ENCODE assay signal across 9 cellular contexts in genomic region chr22:19974935-19975706, GRCh38. TPM values are rescaled to one million over a fixed set of nuclear protein-coding genes. Genes with fewer than 3 reads are reported as not detected.
DNase-seq lines count a peak whose midpoint lies in the region; ATAC-seq and TF ChIP-seq lines count a peak whose summit lies in the region.
"Had no signal": no experiment of that assay in that cellular context is flagged by ENCODE, and none has a peak within 500 bp of the region (broad histone marks: within the 10 kb centered on the region; RNA-seq: fewer than 3 reads in every experiment).

No MANE protein-coding gene starts in this region.

- no peak for TF ChIP-seq CTCF in foreskin keratinocyte (conservative IDR thresholded peaks at IDR 0.05)

- DNase-seq in 8988T (peak; percentile 83), Daoy (ENCODE audit: low read depth) (peak; percentile 51), NCI-H69 (lab: John Stamatoyannopoulos, UW) (peak; percentile 94), foreskin keratinocyte (peak; percentile 67 to 74), D341Med (ENCODE audit: low spot score) (no peak), ecto neural progenitor cell (ENCODE audit: low spot score) (no peak)
- DNase-seq in activated CD8-positive, alpha-beta memory T cell treated with anti-CD3 and anti-CD28 coated beads for 24 hours: no peak
- DNase-seq: right lobe of liver had no signal

- peaks cover 10% of the 10 kb centered on the region for H3K4me1 ChIP-seq in foreskin keratinocyte

- no peaks in the 10 kb centered on the region for H3K27me3 ChIP-seq in foreskin keratinocyte
- H3K27me3 ChIP-seq: right lobe of liver had no signal

- H3K27ac ChIP-seq in foreskin keratinocyte: no peak overlapping the region
- H3K27ac ChIP-seq: right lobe of liver had no signal

- ATAC-seq in foreskin keratinocyte (peak; percentile 65), HG03108 (IDR thresholded peaks at IDR 0.05; ENCODE audit: unreplicated experiment) (no peak)
- ATAC-seq: right lobe of liver had no signal

RNA-seq across cellular contexts. Expression of gene TXNRD2, which starts 33.5 kb away (rescaled TPM):
- 31.9 and 40.2 TPM in 2 replicates for total RNA-seq in Daoy (2014; rRNA removed; shearing (Covaris generic))
- 24.2 and 28.8 TPM in 2 replicates for total RNA-seq in foreskin keratinocyte
- polyA plus RNA-seq in foreskin keratinocyte: 30.1 and 38.9 TPM in 2 replicates

RNA-seq across cellular contexts. Expression of gene COMT, which starts 33.5 kb away (rescaled TPM):
- total RNA-seq in Daoy (2014; rRNA removed; shearing (Covaris generic)): 128 and 166 TPM in 2 replicates
- total RNA-seq in foreskin keratinocyte: 143 and 146 TPM in 2 replicates
- 210 and 236 TPM in 2 replicates for polyA plus RNA-seq in foreskin keratinocyte

RNA-seq across cellular contexts. Expression of gene ARVCF, which starts 41.5 kb away (rescaled TPM):
- 3.4 and 6.2 TPM in 2 replicates for total RNA-seq in Daoy (2014; rRNA removed; shearing (Covaris generic))
- 10.8 and 11.7 TPM in 2 replicates for total RNA-seq in foreskin keratinocyte
- polyA plus RNA-seq in foreskin keratinocyte: 6.9 and 7.7 TPM in 2 replicates

RNA-seq across cellular contexts. Expression of gene TANGO2, which starts 45.8 kb away (rescaled TPM):
- 17.3 and 21.1 TPM in 2 replicates for total RNA-seq in Daoy (2014; rRNA removed; shearing (Covaris generic))
- total RNA-seq in foreskin keratinocyte: 18.8 and 22.4 TPM in 2 replicates
- polyA plus RNA-seq in foreskin keratinocyte: 15.0 and 15.2 TPM in 2 replicates

Comparison
In these comparisons a context has a peak if more than half of its experiments do, and no peak if none do; other contexts are left out.
1. DNase-seq: peak in 8988T (single experiment), Daoy (single experiment), NCI-H69 (single experiment) and foreskin keratinocyte (2 of 2); none in activated CD8-positive, alpha-beta memory T cell treated with anti-CD3 and anti-CD28 coated beads for 24 hours (single experiment), D341Med (single experiment) and ecto neural progenitor cell (single experiment).